In genomic region chr4:55218041-55218440, GRCh38 we compare ENCODE assay signal across 1 cellular context.
TF ChIP-seq lines count a peak whose summit lies in the region.

No MANE protein-coding gene starts in this region.

TF ChIP-seq in GM23338, 12 proteins besides CTCF, POLR2A, EP300 and RAD21 (continued from another document):
- TF ChIP-seq REST (IDR thresholded peaks at IDR 0.05; ENCODE audit: unreplicated experiment) = no peak
- TF ChIP-seq STAT1 (IDR thresholded peaks at IDR 0.05; ENCODE audit: unreplicated experiment) = no peak
- TF ChIP-seq ETS1 (IDR thresholded peaks at IDR 0.05) = no peak
- no peak for TF ChIP-seq NANOG (IDR thresholded peaks at IDR 0.05; ENCODE audit: borderline replicate concordance)
